ENCODE assay signal across 14 cellular contexts in genomic region chr10:86188326-86188725, GRCh38.
"Had no signal": no experiment of that assay in that cellular context is flagged by ENCODE, and none has a peak within 500 bp of the region (broad histone marks: within the 10 kb centered on the region; RNA-seq: fewer than 3 reads in every experiment).

No MANE protein-coding gene starts in this region.

- H3K4me1 Mint-ChIP-seq: natural killer cell had no signal

- H3K27ac Mint-ChIP-seq: activated CD8-positive, alpha-beta T cell treated with anti-CD3 and anti-CD28 coated beads for 36 hours; activated T-cell treated with anti-CD3 and anti-CD28 coated beads, Interleukin-2, amount 50 U/mL, for 72 hours; natural killer cell had no signal

- H3K27ac ChIP-seq: cardiac muscle cell, uterus, VCaP had no signal

- H3K9me3 ChIP-seq: uterus had no signal

- H3K36me3 Mint-ChIP-seq: natural killer cell had no signal

- H3K27me3 Mint-ChIP-seq: activated CD8-positive, alpha-beta T cell treated with anti-CD3 and anti-CD28 coated beads for 36 hours had no signal

- H3K4me3 ChIP-seq: cardiac muscle cell, uterus had no signal

- DNase-seq: activated CD8-positive, alpha-beta memory T cell treated with anti-CD3 and anti-CD28 coated beads, Interleukin-2, amount 50 U/mL, for 4 hours; activated CD8-positive, alpha-beta T cell treated with anti-CD3 and anti-CD28 coated beads for 36 hours; activated naive CD4-positive, alpha-beta T cell; activated T-cell treated with anti-CD3 and anti-CD28 coated beads, Interleukin-2, amount 50 U/mL, for 72 hours; cortex of kidney; natural killer cell; occipital lobe; stimulated activated CD4-positive, alpha-beta T cell treated with anti-CD3 and anti-CD28 coated beads, Interleukin-4, amount 100 ng/mL, for 1 hour; stimulated activated CD8-positive, alpha-beta memory T cell treated with anti-CD3 and anti-CD28 coated beads, Interleukin-4, amount 100 ng/mL, for 48 hours; stimulated activated naive CD8-positive, alpha-beta T cell treated with anti-CD3 and anti-CD28 coated beads, Interleukin-15, Interleukin-2, amounts not matched to agents 100 U/mL and 50 U/mL, for 24 hours; SW 1271 had no signal

- H3K4me3 Mint-ChIP-seq: activated CD8-positive, alpha-beta T cell treated with anti-CD3 and anti-CD28 coated beads for 36 hours; activated T-cell treated with anti-CD3 and anti-CD28 coated beads, Interleukin-2, amount 50 U/mL, for 72 hours; natural killer cell had no signal

- H3K4me1 ChIP-seq: uterus had no signal

- H3K36me3 ChIP-seq: cardiac muscle cell, uterus had no signal

- H3K9me3 Mint-ChIP-seq: activated CD8-positive, alpha-beta T cell treated with anti-CD3 and anti-CD28 coated beads for 36 hours; activated T-cell treated with anti-CD3 and anti-CD28 coated beads, Interleukin-2, amount 50 U/mL, for 72 hours; natural killer cell had no signal

- H3K27me3 ChIP-seq: cardiac muscle cell, uterus had no signal
